22 cellular contexts compared by ENCODE assay signal in genomic region chr6:23266536-23266935, GRCh38.
A peak's percentile ranks its signal among the peaks of the same experiment; 100 is the strongest.
DNase-seq lines count a peak whose midpoint lies in the region; ATAC-seq, FAIRE-seq and TF ChIP-seq lines count a peak whose summit lies in the region.
"Had no signal": no experiment of that assay in that cellular context is flagged by ENCODE, and none has a peak within 500 bp of the region (broad histone marks: within the 10 kb centered on the region; RNA-seq: fewer than 3 reads in every experiment).

No MANE protein-coding gene starts in this region.

- BruUV-seq in Caco-2 (replicated peaks; lab: Mats Ljungman, UMichigan): no TSS peak

- H3K27ac Mint-ChIP-seq in Caco-2 (ENCODE audit: unreplicated experiment): peak overlapping the region; percentile 49
- H3K27ac Mint-ChIP-seq in endodermal cell: peak overlapping the region; percentile 29
- H3K27ac Mint-ChIP-seq in nephron progenitor cell: peak overlapping the region; percentile 38
- H3K27ac Mint-ChIP-seq: B cell; CD4-positive, CD25-positive, alpha-beta regulatory T cell; CD8-positive, alpha-beta memory T cell; GM23338; H9 had no signal

- no peaks in the 10 kb centered on the region for H3K36me3 ChIP-seq in Caco-2 (ENCODE audit: control insufficient read depth, insufficient read depth, low read length)
- no peaks in the 10 kb centered on the region for H3K36me3 ChIP-seq in endodermal cell (ENCODE audit: control insufficient read depth, insufficient read depth, low read length)
- H3K36me3 ChIP-seq: BLaER1 had no signal

- 91 to 95% methylated on average over 5 to 7 of the region's 7 CpGs for WGBS in endodermal cell (ENCODE audit: insufficient coverage in 1 of 2, insufficient read length in 1 of 2), 2 experiments

- H3K27me3 ChIP-seq in Caco-2 (replicated peaks; ENCODE audit: control insufficient read depth, insufficient read depth, low read length): no peaks in the 10 kb centered on the region
- H3K27me3 ChIP-seq in endodermal cell (ENCODE audit: control insufficient read depth, insufficient read depth, low read length, poor library complexity, severe bottlenecking): no peaks in the 10 kb centered on the region
- H3K27me3 ChIP-seq: BLaER1 had no signal

- H3K36me3 Mint-ChIP-seq in Caco-2 (ENCODE audit: insufficient read depth, unreplicated experiment) (peaks cover 10% of the 10 kb centered on the region), endodermal cell (ENCODE audit: low read depth) (peaks cover 6% of the 10 kb centered on the region), nephron progenitor cell (ENCODE audit: low read depth) (no peaks in the 10 kb centered on the region)
- H3K36me3 Mint-ChIP-seq: CD4-positive, CD25-positive, alpha-beta regulatory T cell; CD8-positive, alpha-beta memory T cell had no signal

- H3K9ac ChIP-seq in endodermal cell (ENCODE audit: extremely low read depth, low read length, poor library complexity, severe bottlenecking): no peak overlapping the region
- H3K9ac ChIP-seq: BLaER1 had no signal

- H3K9me3 Mint-ChIP-seq in Caco-2 (ENCODE audit: unreplicated experiment) (peaks cover 53% of the 10 kb centered on the region), endodermal cell (peaks cover 28% of the 10 kb centered on the region), nephron progenitor cell (peaks cover 7% of the 10 kb centered on the region)

- CTCF ChIA-PET in Caco-2 (lab: Charles Lee): no interaction called here

- FAIRE-seq in GM19239 (lab: Jason Lieb, UNC): no peak
- FAIRE-seq: A204.1, GM12878 had no signal

- no peak for DNase-seq in Caco-2
- peak; percentile 20 for DNase-seq in M059J (ENCODE audit: low read depth)
- no peak for DNase-seq in endodermal cell
- no peak for DNase-seq in nephron progenitor cell
- no peak for DNase-seq in GM19239 (ENCODE audit: insufficient read length, low spot score)
- DNase-seq in stimulated activated CD4-positive, alpha-beta T cell treated with anti-CD3 and anti-CD28 coated beads, Interleukin-4, amount 100 ng/mL, for 24 hours: no peak
- DNase-seq: Calu3; CD4-positive, CD25-positive, alpha-beta regulatory T cell; CD8-positive, alpha-beta memory T cell; DMS79; EL; GDM1; H9 had no signal

- TF ChIP-seq CTCF in Caco-2 (IDR thresholded peaks at IDR 0.05; ENCODE audit: insufficient read depth in 1 of 2, low read depth in 1 of 2, low read length in 1 of 2, severe bottlenecking in 1 of 2, unreplicated experiment in 1 of 2) (no peak), endodermal cell (conservative IDR thresholded peaks at IDR 0.05) (no peak), nephron progenitor cell (IDR thresholded peaks at IDR 0.05) (no peak)

- ATAC-seq in GM19467 (IDR thresholded peaks at IDR 0.05; ENCODE audit: unreplicated experiment): no peak
- ATAC-seq: GM12878, GM23338, HCT116 had no signal

- H3K9me3 ChIP-seq in Caco-2: peaks cover 5% of the 10 kb centered on the region; the same call in 1 of the 2 replicates
- peaks cover 69% of the 10 kb centered on the region for H3K9me3 ChIP-seq in endodermal cell (ENCODE audit: control insufficient read depth, low read length)
- H3K9me3 ChIP-seq: BLaER1 had no signal

- no peaks in the 10 kb centered on the region for H3K4me1 ChIP-seq in Caco-2
- no peaks in the 10 kb centered on the region for H3K4me1 ChIP-seq in endodermal cell (ENCODE audit: control insufficient read depth, insufficient read depth, low read length)
- H3K4me1 ChIP-seq: BLaER1 had no signal

- H3K4me3 ChIP-seq in Caco-2 (ENCODE audit: low read depth, low read length) (no peak overlapping the region), endodermal cell (ENCODE audit: low read length) (peak overlapping the region; percentile 47)
- H3K4me3 ChIP-seq: BLaER1, GM12878, GM23338 had no signal

- no peaks in the 10 kb centered on the region for H3K27me3 Mint-ChIP-seq in Caco-2 (ENCODE audit: insufficient read depth, unreplicated experiment)
- no peaks in the 10 kb centered on the region for H3K27me3 Mint-ChIP-seq in endodermal cell (ENCODE audit: insufficient read depth)
- no peaks in the 10 kb centered on the region for H3K27me3 Mint-ChIP-seq in nephron progenitor cell (ENCODE audit: low read depth, poor library complexity)
- H3K27me3 Mint-ChIP-seq: B cell; CD4-positive, CD25-positive, alpha-beta regulatory T cell; CD8-positive, alpha-beta memory T cell had no signal

- no peak overlapping the region for H3K4me3 Mint-ChIP-seq in Caco-2 (ENCODE audit: unreplicated experiment)
- no peak overlapping the region for H3K4me3 Mint-ChIP-seq in endodermal cell
- H3K4me3 Mint-ChIP-seq in nephron progenitor cell: no peak overlapping the region
- H3K4me3 Mint-ChIP-seq: B cell; CD4-positive, CD25-positive, alpha-beta regulatory T cell; CD8-positive, alpha-beta memory T cell; GM23338; H9 had no signal

- peaks cover 10% of the 10 kb centered on the region for H3K4me1 Mint-ChIP-seq in Caco-2 (ENCODE audit: low read depth, unreplicated experiment)
- peaks cover 2% of the 10 kb centered on the region for H3K4me1 Mint-ChIP-seq in endodermal cell
- H3K4me1 Mint-ChIP-seq in nephron progenitor cell: peaks cover 19% of the 10 kb centered on the region
- H3K4me1 Mint-ChIP-seq: B cell; CD4-positive, CD25-positive, alpha-beta regulatory T cell; CD8-positive, alpha-beta memory T cell; GM23338 had no signal

- POLR2A ChIA-PET in Caco-2 (lab: Charles Lee): no interaction called here

- intact Hi-C loops in Caco-2 (cut with micrococcal nuclease; ENCODE audit: unreplicated experiment): no loop called here

- H3K27ac ChIP-seq in endodermal cell (ENCODE audit: low read depth, low read length): no peak overlapping the region
- H3K27ac ChIP-seq: 22Rv1, BLaER1, C4-2B had no signal
